Comparison of ENCODE assay signal across 8 cellular contexts in genomic region chr4:81030061-81030616, GRCh38. TPM values are rescaled to one million over a fixed set of nuclear protein-coding genes. Genes with fewer than 3 reads are reported as not detected.
A peak's percentile ranks its signal among the peaks of the same experiment; 100 is the strongest.
DNase-seq lines count a peak whose midpoint lies in the region; ATAC-seq, FAIRE-seq and TF ChIP-seq lines count a peak whose summit lies in the region.

No MANE protein-coding gene starts in this region.

- H3K9ac ChIP-seq in GM12878 (ENCODE audit: control insufficient read depth, insufficient read depth, low read length) = no peak overlapping the region

- no peak for DNase-seq in HFFc6
- no peak for DNase-seq in GM12878 (ENCODE audit: low read depth, low spot score)
- no peak for DNase-seq in stimulated activated naive CD4-positive, alpha-beta T cell treated with Interleukin-2 at 50 U/mL for 16 hours (lab: John Stamatoyannopoulos, UW)
- no peak for DNase-seq in NCI-H226
- DNase-seq in COLO668 (lab: John Stamatoyannopoulos, UW; ENCODE audit: unreplicated experiment) = no peak

- TF ChIP-seq CTCF in HFFc6 (IDR thresholded peaks at IDR 0.05) (no peak), GM12878 (IDR thresholded peaks at IDR 0.05 in 2 of 3, conservative IDR thresholded peaks at IDR 0.05 in 1 of 3; ENCODE audit: control insufficient read depth in 2 of 3, extremely low read depth in 1 of 3, insufficient read depth in 1 of 3, low read depth in 3 of 3, low read length in 3 of 3) (no peak)

- H3K27ac ChIP-seq in ACC112 (ENCODE audit: low read depth, low read length) (no peak overlapping the region), GM12878 (ENCODE audit: control insufficient read depth, insufficient read depth) (no peak overlapping the region), mesodermal cell (ENCODE audit: low read depth, low read length, severe bottlenecking) (no peak overlapping the region)

- WGBS in GM12878 (ENCODE audit: insufficient coverage, insufficient replicate concordance, low lambda C conversion rate, missing lambda C conversion rate) = 23% methylated on average over 13 of the region's 13 CpGs
- 10 to 15% methylated on average over 11 of the region's 13 CpGs for WGBS in mesodermal cell (ENCODE audit: insufficient coverage in 2 of 2), 2 experiments

- in situ Hi-C loops in GM12878 (cut with MboI) = no loop called here

- peak overlapping the region; percentile 88 for H2AFZ ChIP-seq in ACC112 (ENCODE audit: low read length, unreplicated experiment)
- H2AFZ ChIP-seq in GM12878 (ENCODE audit: control insufficient read depth, low read depth, low read length) = peak overlapping the region; percentile 51; the same call in 1 of the 2 replicates

- intact Hi-C loops in GM12878 (cut with micrococcal nuclease; ENCODE audit: unreplicated experiment) = loop anchor here (5.0 kb wide), 1 partner anchor 153 kb away; no protein-coding TSS in a partner anchor

- SMC1A ChIA-PET in GM12878 (lab: Charles Lee; ENCODE audit: uncharacterized antibody, unreplicated experiment) = interaction anchor here (0.6 to 14.8 kb wide), 11 partner anchors 9 to 667 kb away, joined by 3 to 144 read pairs (median 4); no protein-coding TSS in a partner anchor

- CTCF ChIA-PET in GM12878 (lab: Yijun Ruan, JAX) = interaction anchor here (0.8 to 15.3 kb wide), 5 partner anchors 10 to 669 kb away, joined by 3 to 268 read pairs (median 4); no protein-coding TSS in a partner anchor

- H3K9me3 Mint-ChIP-seq in HFFc6 = no peaks in the 10 kb centered on the region

- no TSS peak for BruUV-seq in GM12878 (replicated peaks; lab: Mats Ljungman, UMichigan)

- TF ChIP-seq RAD21 in GM12878 (IDR thresholded peaks at IDR 0.05; ENCODE audit: insufficient read depth, low read depth, low read length) = no peak

- H3K27me3 ChIP-seq in ACC112 (ENCODE audit: insufficient read depth, low read length) (peaks cover 97% of the 10 kb centered on the region), GM12878 (replicated peaks in 1 of 2; ENCODE audit: control insufficient read depth in 2 of 2, insufficient read depth in 2 of 2, low read length in 1 of 2) (peaks cover 6 to 7% of the 10 kb centered on the region in 2 experiments; a peak in 3 of 4 replicates)

- POLR2A ChIA-PET in GM12878 (lab: Charles Lee) = interaction anchor here (0.6 kb wide), 1 partner anchor 1856 kb away, joined by 5 read pairs; no protein-coding TSS in a partner anchor

- H3K36me3 ChIP-seq in ACC112 (ENCODE audit: insufficient read depth, low read length) (no peaks in the 10 kb centered on the region), GM12878 (ENCODE audit: control insufficient read depth in 2 of 2, insufficient read depth in 2 of 2, low read length in 1 of 2) (no peaks in the 10 kb centered on the region), mesodermal cell (ENCODE audit: control insufficient read depth, insufficient read depth, low read length) (no peaks in the 10 kb centered on the region)

- H3K4me1 Mint-ChIP-seq in HFFc6 (ENCODE audit: low read depth) = peaks cover 18% of the 10 kb centered on the region

- no peak overlapping the region for H3K27ac Mint-ChIP-seq in HFFc6

- no peak for TF ChIP-seq EP300 in GM12878 (IDR thresholded peaks at IDR 0.05; ENCODE audit: borderline replicate concordance in 1 of 2, control insufficient read depth in 1 of 2, low read depth in 2 of 2, low read length in 2 of 2)

- no peak for ATAC-seq in GM12878
- ATAC-seq in GM19324 (IDR thresholded peaks at IDR 0.05; ENCODE audit: low FRiP score, unreplicated experiment) = no peak

- H3K4me3 ChIP-seq in ACC112 (ENCODE audit: low read depth, low read length) (peak overlapping the region; percentile 80), GM12878 (peak overlapping the region; percentile 65), mesodermal cell (ENCODE audit: extremely low read depth, insufficient read depth, low read length, poor library complexity, severe bottlenecking) (peak overlapping the region; percentile 31)

- no peak for FAIRE-seq in GM12878 (lab: Jason Lieb, UNC)

- H3K4me1 ChIP-seq in ACC112 (ENCODE audit: control insufficient read depth, insufficient read depth, low read length, unreplicated experiment) (no peaks in the 10 kb centered on the region), GM12878 (ENCODE audit: control insufficient read depth, insufficient read depth, low read length) (no peaks in the 10 kb centered on the region), mesodermal cell (ENCODE audit: control insufficient read depth, insufficient read depth, low read length, poor library complexity, severe bottlenecking) (peaks cover 7% of the 10 kb centered on the region)

- no peak for TF ChIP-seq POLR2A in GM12878 (IDR thresholded peaks at IDR 0.05; ENCODE audit: low read depth, low read length)

- no peaks in the 10 kb centered on the region for H3K36me3 Mint-ChIP-seq in HFFc6 (ENCODE audit: low read depth)

- peak overlapping the region; percentile 72 for H3K4me2 ChIP-seq in GM12878 (ENCODE audit: control insufficient read depth, insufficient read depth)

- H3K4me3 Mint-ChIP-seq in HFFc6 = peak overlapping the region; percentile 90

- H4K20me1 ChIP-seq in GM12878 (ENCODE audit: control insufficient read depth, insufficient read depth) = no peaks in the 10 kb centered on the region

- RAD21 ChIA-PET in GM12878 (lab: Charles Lee; ENCODE audit: unreplicated experiment) = interaction anchor here (0.7 to 3.1 kb wide), 6 partner anchors 9 to 811 kb away, joined by 3 to 14 read pairs (median 3); no protein-coding TSS in a partner anchor

- H3K27me3 Mint-ChIP-seq in HFFc6 (ENCODE audit: insufficient read depth) = peaks cover 28% of the 10 kb centered on the region

- no peaks in the 10 kb centered on the region for H3K79me2 ChIP-seq in ACC112 (ENCODE audit: control insufficient read depth, insufficient read depth, low read length, unreplicated experiment)
- H3K79me2 ChIP-seq in GM12878 (ENCODE audit: control insufficient read depth, insufficient read depth, low read length) = no peaks in the 10 kb centered on the region

- H3K9me3 ChIP-seq in GM12878 (replicated peaks; ENCODE audit: control insufficient read depth, insufficient read depth, low read length) (no peaks in the 10 kb centered on the region), mesodermal cell (ENCODE audit: control insufficient read depth, low read length) (no peaks in the 10 kb centered on the region)

TF ChIP-seq in GM12878, 131 proteins besides CTCF, POLR2A, EP300 and RAD21 (continues in another document):
- TF ChIP-seq BACH1 (IDR thresholded peaks at IDR 0.05; ENCODE audit: borderline replicate concordance) (no peak), SKIL (IDR thresholded peaks at IDR 0.05; ENCODE audit: low read depth, poor library complexity, severe bottlenecking) (no peak), ESRRA (IDR thresholded peaks at IDR 0.05; ENCODE audit: low read length) (no peak), NR2C2 (IDR thresholded peaks at IDR 0.05; ENCODE audit: borderline replicate concordance, control insufficient read depth, insufficient read length, low read depth) (no peak), HSF1 (IDR thresholded peaks at IDR 0.05; ENCODE audit: low read depth, low read length) (no peak), NBN (IDR thresholded peaks at IDR 0.05) (no peak), SIX5 (IDR thresholded peaks at IDR 0.05; ENCODE audit: low read depth, low read length, severe bottlenecking) (no peak), DPF2 (IDR thresholded peaks at IDR 0.05) (no peak)

RNA-seq across cellular contexts. Expression of gene BMP3, which starts 0.4 kb away (rescaled TPM):
- under 1 TPM; 0.17 to 0.27 (median 0.20) TPM for total RNA-seq in HFFc6 (2021; fragmentation: NEBNext Ultra II Directional; extraction: Animal tissue kit (Norgen Biotek cat#: 25700))
- 0.58 and 0.76 TPM in 2 replicates for total RNA-seq in GM12878 (2013; cell fraction: nucleolus; rRNA removed)
- 1.2 and 1.4 TPM in 2 replicates for total RNA-seq in GM12878 (2014; rRNA removed)
- total RNA-seq in GM12878 (2014; rRNA removed; fragmentation: Illumina TruSeq; extraction: Trizol) = 1.0 and 1.4 TPM in 2 replicates
- 0.90 and 1.2 TPM in 2 replicates for total RNA-seq in GM12878 (2021)
- not detected for polyA plus RNA-seq in GM12878 (2011; ENCODE audit: low read depth)
- polyA plus RNA-seq in GM12878 (2011; rRNA removed) = 0.91 and 1.2 TPM in 2 replicates
- polyA plus RNA-seq in GM12878 (2011; cell fraction: cytosol; rRNA removed) = 0.34 and 0.42 TPM in 2 replicates
- 0.19 and 0.50 TPM in 2 replicates for polyA plus RNA-seq in GM12878 (2011; cell fraction: nucleus; rRNA removed)
- not detected in 2 replicates for polyA plus RNA-seq in GM12878 (2012)
- 0.85 and 1.1 TPM in 2 replicates for polyA plus RNA-seq in GM12878 (2014; fragmentation: Illumina TruSeq; extraction: Trizol)
- polyA plus RNA-seq in GM12878 (2014; fragmentation: Nextera tagmentation; extraction: Ambion mirVana) = 1 to 10 TPM in 1 of 2 experiments, under 1 TPM in 1; 0.37 to 1.3 TPM
- 0.44 and 0.53 TPM in 2 replicates for polyA plus RNA-seq in GM12878 (2014; rRNA removed)
- under 1 TPM; 0.39 to 0.47 TPM for polyA plus RNA-seq in GM12878 (2016; fragmentation: Nextera tagmentation; extraction: Ambion mirVana)
- 0.57 and 1.1 TPM in 2 replicates for polyA minus RNA-seq in GM12878 (2011; rRNA and poly(A)+ RNA removed)
- polyA minus RNA-seq in GM12878 (2011; cell fraction: cytosol; rRNA and poly(A)+ RNA removed) = 0.27 and 0.62 TPM in 2 replicates
- polyA minus RNA-seq in GM12878 (2011; cell fraction: nucleus; rRNA and poly(A)+ RNA removed) = 0.85 and 1.4 TPM in 2 replicates
- polyA plus RNA-seq in mesodermal cell (2013, experiment 1 of 2) = not detected
- polyA plus RNA-seq in mesodermal cell (2013, experiment 2 of 2) = 0.05 TPM
